Comparison of ENCODE assay signal across 18 cellular contexts in genomic region chr14:49953196-49953595, GRCh38.
"Had no signal": no experiment of that assay in that cellular context is flagged by ENCODE, and none has a peak within 500 bp of the region (broad histone marks: within the 10 kb centered on the region; RNA-seq: fewer than 3 reads in every experiment).

No MANE protein-coding gene starts in this region.

- H3K36me3 Mint-ChIP-seq: brain, mesothelial cell of epicardium had no signal

- H3K4me3 ChIP-seq: pancreas, vagina had no signal

- ATAC-seq: activated CD8-positive, alpha-beta T cell treated with anti-CD3 and anti-CD28 coated beads, Interleukin-2, amount 10 ng/mL, durations not matched to agents 7 days and 5 days; activated T-cell treated with anti-CD3 and anti-CD28 coated beads, Interleukin-2, amount 50 U/mL, for 72 hours; effector memory CD8-positive, alpha-beta T cell; pancreas; sciatic nerve had no signal

- H3K9me3 Mint-ChIP-seq: activated B cell treated with CpG ODN at 0.5 μM for 24 hours; central memory CD8-positive, alpha-beta T cell; effector memory CD8-positive, alpha-beta T cell; mesothelial cell of epicardium had no signal

- DNase-seq: activated B cell treated with CpG ODN at 0.5 μM for 24 hours; activated CD4-positive, alpha-beta T cell treated with anti-CD3 and anti-CD28 coated beads, Interleukin-2, amount 10 ng/mL, durations not matched to agents 24 days and 14 days; activated CD8-positive, alpha-beta memory T cell treated with anti-CD3 and anti-CD28 coated beads, Interleukin-2, amount 50 U/mL, for 4 hours; activated CD8-positive, alpha-beta T cell treated with anti-CD3 and anti-CD28 coated beads, Interleukin-2, amount 10 ng/mL, durations not matched to agents 7 days and 5 days; activated naive CD8-positive, alpha-beta T cell treated with anti-CD3 and anti-CD28 coated beads for 36 hours; activated T-cell treated with anti-CD3 and anti-CD28 coated beads, Interleukin-2, amount 50 U/mL, for 72 hours; amygdala; effector memory CD8-positive, alpha-beta T cell; erythroblast; hypothalamus; pancreas; stimulated activated CD4-positive, alpha-beta T cell treated with anti-CD3 and anti-CD28 coated beads, Interleukin-1b, Interleukin-23, amount 100 ng/mL, for 48 hours; SW 1271 had no signal

- H3K4me3 Mint-ChIP-seq: activated B cell treated with CpG ODN at 0.5 μM for 24 hours; activated CD4-positive, alpha-beta T cell treated with anti-CD3 and anti-CD28 coated beads, Interleukin-2, amount 10 ng/mL, durations not matched to agents 24 days and 14 days; activated CD8-positive, alpha-beta T cell treated with anti-CD3 and anti-CD28 coated beads, Interleukin-2, amount 10 ng/mL, durations not matched to agents 7 days and 5 days; activated naive CD8-positive, alpha-beta T cell treated with anti-CD3 and anti-CD28 coated beads for 36 hours; activated T-cell treated with anti-CD3 and anti-CD28 coated beads, Interleukin-2, amount 50 U/mL, for 72 hours; brain; central memory CD8-positive, alpha-beta T cell; effector memory CD8-positive, alpha-beta T cell; mesothelial cell of epicardium had no signal

- H3K9me3 ChIP-seq: pancreas, vagina had no signal

- H3K36me3 ChIP-seq: pancreas, vagina had no signal

- H3K27me3 Mint-ChIP-seq: activated B cell treated with CpG ODN at 0.5 μM for 24 hours; activated CD4-positive, alpha-beta T cell treated with anti-CD3 and anti-CD28 coated beads, Interleukin-2, amount 10 ng/mL, durations not matched to agents 24 days and 14 days; activated naive CD8-positive, alpha-beta T cell treated with anti-CD3 and anti-CD28 coated beads for 36 hours; central memory CD8-positive, alpha-beta T cell; effector memory CD8-positive, alpha-beta T cell had no signal

- H3K27ac Mint-ChIP-seq: activated B cell treated with CpG ODN at 0.5 μM for 24 hours; activated CD4-positive, alpha-beta T cell treated with anti-CD3 and anti-CD28 coated beads, Interleukin-2, amount 10 ng/mL, durations not matched to agents 24 days and 14 days; activated CD8-positive, alpha-beta T cell treated with anti-CD3 and anti-CD28 coated beads, Interleukin-2, amount 10 ng/mL, durations not matched to agents 7 days and 5 days; activated naive CD8-positive, alpha-beta T cell treated with anti-CD3 and anti-CD28 coated beads for 36 hours; activated T-cell treated with anti-CD3 and anti-CD28 coated beads, Interleukin-2, amount 50 U/mL, for 72 hours; brain; effector memory CD8-positive, alpha-beta T cell; mesothelial cell of epicardium had no signal

- H3K27ac ChIP-seq: pancreas, vagina had no signal

- H3K4me1 Mint-ChIP-seq: brain had no signal

- H3K4me1 ChIP-seq: vagina had no signal

- H3K27me3 ChIP-seq: pancreas, vagina had no signal
